In genomic region chr5:145739824-145740223, GRCh38 we compare ENCODE assay signal across 22 cellular contexts.
DNase-seq lines count a peak whose midpoint lies in the region; ATAC-seq, FAIRE-seq and TF ChIP-seq lines count a peak whose summit lies in the region.
"Had no signal": no experiment of that assay in that cellular context is flagged by ENCODE, and none has a peak within 500 bp of the region (broad histone marks: within the 10 kb centered on the region; RNA-seq: fewer than 3 reads in every experiment).

No MANE protein-coding gene starts in this region.

- no peak overlapping the region for H3K9ac ChIP-seq in K562 (ENCODE audit: insufficient read depth in 1 of 2, low read depth in 2 of 2, low read length in 2 of 2)

- H3K4me3 ChIP-seq in K562: no peak overlapping the region
- H3K4me3 ChIP-seq in small intestine (ENCODE audit: low read depth in 1 of 2, low read length in 2 of 2): no peak overlapping the region
- H3K4me3 ChIP-seq: A549, GM12878, HAP-1, SJCRH30 had no signal

- H3K27ac ChIP-seq in K562 (ENCODE audit: extremely low read depth, low read depth, low read length) (no peak overlapping the region), small intestine (ENCODE audit: low read depth in 1 of 2, low read length in 1 of 2) (no peak overlapping the region)
- H3K27ac ChIP-seq: A549, SJCRH30 had no signal

- no TSS peak for BruUV-seq in K562 (replicated peaks; lab: Mats Ljungman, UMichigan)

- FAIRE-seq in K562 (lab: Jason Lieb, UNC) (no peak), small intestine (lab: Jason Lieb, UNC) (peak; percentile 92)
- FAIRE-seq: A549, D721Med, GM12878 had no signal

- H2AFZ ChIP-seq in K562 (ENCODE audit: low read depth, low read length): no peak overlapping the region

- no peak overlapping the region for H3K4me2 ChIP-seq in K562 (ENCODE audit: insufficient read depth, low read length)
- H3K4me2 ChIP-seq: A549 had no signal

- POLR2A ChIA-PET in K562 (lab: Yijun Ruan, JAX): no interaction called here

- H3K9me3 ChIP-seq in K562 (replicated peaks; ENCODE audit: control insufficient read depth, insufficient read depth, low read depth, low read length) (no peaks in the 10 kb centered on the region), small intestine (ENCODE audit: control insufficient read depth, low read depth) (no peaks in the 10 kb centered on the region)
- H3K9me3 ChIP-seq: A549, HAP-1, SJCRH30 had no signal

- in situ Hi-C loops in KBM-7 (cut with MboI; ENCODE audit: low pct_unique_long_range_greater_than_20kb, low sequenced_read_pairs): no loop called here
- in situ Hi-C loops in K562 (cut with MboI): no loop called here

- ATAC-seq in K562 (no peak), HG02938 (IDR thresholded peaks at IDR 0.05; ENCODE audit: unreplicated experiment) (no peak)
- ATAC-seq: A549, GM12878, Panc1 had no signal

- H3K9me1 ChIP-seq in K562 (ENCODE audit: control insufficient read depth, insufficient read depth, low read length): no peaks in the 10 kb centered on the region

- no peak for TF ChIP-seq POLR2A in K562 (conservative IDR thresholded peaks at IDR 0.05)

- H4K20me1 ChIP-seq in K562 (replicated peaks; ENCODE audit: control insufficient read depth, insufficient read depth, low read length): no peaks in the 10 kb centered on the region

- no peak for TF ChIP-seq RAD21 in K562 (CRISPR knock-in tag; conservative IDR thresholded peaks at IDR 0.05 in 1 of 2, IDR thresholded peaks at IDR 0.05 in 1 of 2)

- CTCF ChIA-PET in K562 (lab: Yijun Ruan, JAX; ENCODE audit: low intra/inter-chr PET ratio): no interaction called here

- H3K36me3 ChIP-seq in K562 (ENCODE audit: control insufficient read depth, insufficient read depth, low read length): no peaks in the 10 kb centered on the region
- H3K36me3 ChIP-seq in small intestine (ENCODE audit: control insufficient read depth in 2 of 2, insufficient read depth in 2 of 2, low read length in 2 of 2): no peaks in the 10 kb centered on the region
- H3K36me3 ChIP-seq: HAP-1, SJCRH30 had no signal

- DNase-seq in SKM-1 treated with dmso at 0.1 percent for 144 hours (lab: John Stamatoyannopoulos, UW; ENCODE audit: unreplicated experiment) (peak; percentile 39), SKM-1 (lab: John Stamatoyannopoulos, UW; ENCODE audit: unreplicated experiment) (no peak), KBM-7 (peak; percentile 8), K562 (ENCODE audit: extremely low read depth in 1 of 4, low spot score in 3 of 4) (no peak), small intestine (no peak), NCI-H446 treated with DMSO at 0.1 percent for 48 hours (lab: John Stamatoyannopoulos, UW) (no peak)
- no peak for DNase-seq in activated CD8-positive, alpha-beta memory T cell treated with anti-CD3 and anti-CD28 coated beads, Interleukin-2, amount 50 U/mL, for 48 hours
- DNase-seq: DMS79 treated with DMSO at 0.1 percent for 48 hours, IMR-90, Karpas-422, NCI-H1092 treated with DMSO at 0.1 percent for 48 hours, NCI-H1436 treated with DMSO at 0.1 percent for 48 hours, NCI-H1930, NCI-H2171 treated with DMSO at 0.1 percent for 48 hours, NCI-H526 treated with DMSO at 0.1 percent for 48 hours, SJCRH30 had no signal

- no peak for TF ChIP-seq EP300 in K562 (IDR thresholded peaks at IDR 0.05; ENCODE audit: low read length)

- no peak for TF ChIP-seq CTCF in K562 (IDR thresholded peaks at IDR 0.05 in 2 of 3, conservative IDR thresholded peaks at IDR 0.05 in 1 of 3; ENCODE audit: insufficient read depth in 2 of 3, low read depth in 1 of 3, low read length in 3 of 3)

- intact Hi-C loops in K562 (cut with micrococcal nuclease): no loop called here

- H3K4me1 ChIP-seq in K562 (replicated peaks in 1 of 2; ENCODE audit: control insufficient read depth in 2 of 2, insufficient read depth in 2 of 2, low read length in 2 of 2) (no peaks in the 10 kb centered on the region), small intestine (ENCODE audit: control insufficient read depth in 2 of 2, insufficient read depth in 1 of 2, low read depth in 1 of 2, low read length in 1 of 2) (no peaks in the 10 kb centered on the region)
- H3K4me1 ChIP-seq: A549, HAP-1, SJCRH30 had no signal

- H3K27me3 ChIP-seq in K562 (ENCODE audit: control insufficient read depth in 2 of 2, insufficient read depth in 2 of 2, low read length in 2 of 2): no peaks in the 10 kb centered on the region
- H3K27me3 ChIP-seq in small intestine (ENCODE audit: control insufficient read depth in 2 of 2, insufficient read depth in 2 of 2, low read length in 2 of 2): no peaks in the 10 kb centered on the region

- H3K79me2 ChIP-seq in K562 (ENCODE audit: control insufficient read depth, insufficient read depth, low read length): no peaks in the 10 kb centered on the region

TF ChIP-seq in K562, 482 proteins besides CTCF, POLR2A, EP300 and RAD21:
- TF ChIP-seq ZNF507 (tag; conservative IDR thresholded peaks at IDR 0.05) (peak; percentile 95), MEF2A (IDR thresholded peaks at IDR 0.05; ENCODE audit: control insufficient read depth, low read depth, low read length) (no peak)

Comparison
In these comparisons a context has a peak if more than half of its experiments do, and no peak if none do; other contexts are left out.
1. DNase-seq: peak in SKM-1 treated with dmso at 0.1 percent for 144 hours (single experiment) and KBM-7 (single experiment); none in SKM-1 (single experiment), K562 (0 of 4), small intestine (single experiment), NCI-H446 treated with DMSO at 0.1 percent for 48 hours (single experiment) and activated CD8-positive, alpha-beta memory T cell treated with anti-CD3 and anti-CD28 coated beads, Interleukin-2, amount 50 U/mL, for 48 hours (single experiment).